2 cellular contexts compared by ENCODE assay signal in genomic region chr15:90177012-90177411, GRCh38.
TF ChIP-seq lines count a peak whose summit lies in the region.

No MANE protein-coding gene starts in this region.

TF ChIP-seq in HepG2, 621 proteins besides CTCF, POLR2A, EP300 and RAD21:
- TF ChIP-seq PAXIP1 (CRISPR knock-in tag; conservative IDR thresholded peaks at IDR 0.05) (peak; percentile 36; the same call in 1 of the 2 replicates), ELK4 (CRISPR knock-in tag; IDR thresholded peaks at IDR 0.05; ENCODE audit: borderline replicate concordance) (no peak), E2F5 (CRISPR knock-in tag; conservative IDR thresholded peaks at IDR 0.05) (no peak), MXD1 (CRISPR knock-in tag; IDR thresholded peaks at IDR 0.05) (no peak), ZBTB38 (CRISPR knock-in tag; IDR thresholded peaks at IDR 0.05) (0 out of 2 replicates have a peak, but pooled peaks have one; percentile 23), ZNF574 (CRISPR knock-in tag; IDR thresholded peaks at IDR 0.05) (no peak), CSRNP1 (CRISPR knock-in tag; IDR thresholded peaks at IDR 0.05) (no peak)

TF ChIP-seq in H1, 55 proteins besides CTCF, POLR2A, EP300 and RAD21:
- TF ChIP-seq SIRT6 (IDR thresholded peaks at IDR 0.05; ENCODE audit: low read length) (no peak), FOSL1 (IDR thresholded peaks at IDR 0.05; ENCODE audit: insufficient read depth, low read depth, low read length) (no peak), SP1 (IDR thresholded peaks at IDR 0.05; ENCODE audit: low read depth, low read length) (peak; percentile 68; the same call in 1 of the 2 replicates), E2F6 (IDR thresholded peaks at IDR 0.05) (peak; percentile 26; the same call in 1 of the 2 replicates)
